10 cellular contexts compared by ENCODE assay signal in genomic region chr2:158189526-158189925, GRCh38.
DNase-seq lines count a peak whose midpoint lies in the region; ATAC-seq and TF ChIP-seq lines count a peak whose summit lies in the region.
"Had no signal": no experiment of that assay in that cellular context is flagged by ENCODE, and none has a peak within 500 bp of the region (broad histone marks: within the 10 kb centered on the region; RNA-seq: fewer than 3 reads in every experiment).

No MANE protein-coding gene starts in this region.

- peaks cover 3% of the 10 kb centered on the region; the same call in 1 of the 2 replicates for H3K27me3 Mint-ChIP-seq in HFFc6 (ENCODE audit: insufficient read depth)

- H3K4ac ChIP-seq in mesenchymal stem cell (ENCODE audit: low read depth in 1 of 2, low read length in 2 of 2): no peak overlapping the region

- H2BK5ac ChIP-seq in mesenchymal stem cell (ENCODE audit: low read depth, low read length, poor library complexity, severe bottlenecking): no peak overlapping the region

- no peak overlapping the region for H3K9ac ChIP-seq in mesenchymal stem cell (ENCODE audit: low read length)

- H3K18ac ChIP-seq in mesenchymal stem cell (ENCODE audit: low read depth in 1 of 2, low read length in 2 of 2): no peak overlapping the region

- no peaks in the 10 kb centered on the region for H3K9me3 ChIP-seq in mesenchymal stem cell (ENCODE audit: control insufficient read depth, low read length)
- H3K9me3 ChIP-seq: pancreas had no signal

- no peak overlapping the region for H3K27ac Mint-ChIP-seq in HFFc6
- H3K27ac Mint-ChIP-seq: activated CD4-positive, alpha-beta T cell treated with anti-CD3 and anti-CD28 coated beads for 36 hours had no signal

- H2BK120ac ChIP-seq in mesenchymal stem cell (ENCODE audit: low read depth, low read length): no peak overlapping the region

- no peaks in the 10 kb centered on the region for H3K27me3 ChIP-seq in mesenchymal stem cell (ENCODE audit: control insufficient read depth in 1 of 2, insufficient read depth in 1 of 2, low read length in 2 of 2)
- H3K27me3 ChIP-seq: pancreas had no signal

- peak; percentile 50 for ATAC-seq in GM18870 (IDR thresholded peaks at IDR 0.05; ENCODE audit: unreplicated experiment)
- peak; percentile 50 for ATAC-seq in GM21825 (IDR thresholded peaks at IDR 0.05; ENCODE audit: unreplicated experiment)
- peak; percentile 58 for ATAC-seq in HG03565 (IDR thresholded peaks at IDR 0.05; ENCODE audit: unreplicated experiment)
- ATAC-seq: activated CD4-positive, alpha-beta T cell treated with anti-CD3 and anti-CD28 coated beads for 36 hours had no signal

- DNase-seq in mesenchymal stem cell (peak; percentile 41), HFFc6 (no peak), GM19240 (ENCODE audit: insufficient read length, low spot score) (no peak), amniotic stem cell (lab: John Stamatoyannopoulos, UW) (no peak)
- DNase-seq: activated CD4-positive, alpha-beta T cell treated with anti-CD3 and anti-CD28 coated beads for 36 hours; anterior cingulate cortex; pancreas had no signal

- no peaks in the 10 kb centered on the region for H3K9me3 Mint-ChIP-seq in HFFc6

- no peak overlapping the region for H2AFZ ChIP-seq in mesenchymal stem cell (ENCODE audit: low read depth, low read length)

- H3K27ac ChIP-seq in mesenchymal stem cell (ENCODE audit: low read length, poor library complexity, severe bottlenecking): no peak overlapping the region
- H3K27ac ChIP-seq: pancreas had no signal

- no peaks in the 10 kb centered on the region for H3K36me3 Mint-ChIP-seq in HFFc6 (ENCODE audit: low read depth)

- no peak overlapping the region for H4K8ac ChIP-seq in mesenchymal stem cell (ENCODE audit: low read length)

- H3K79me1 ChIP-seq in mesenchymal stem cell (replicated peaks; ENCODE audit: low read length, poor library complexity, severe bottlenecking): no peaks in the 10 kb centered on the region

- no peak overlapping the region for H3K4me2 ChIP-seq in mesenchymal stem cell (ENCODE audit: low read length, poor library complexity, severe bottlenecking)

- H2BK15ac ChIP-seq in mesenchymal stem cell (ENCODE audit: low read depth, poor library complexity, severe bottlenecking): no peak overlapping the region

- no peak overlapping the region for H3K4me3 ChIP-seq in mesenchymal stem cell (ENCODE audit: insufficient read depth in 1 of 2, low read depth in 1 of 2, low read length in 2 of 2)
- H3K4me3 ChIP-seq: pancreas had no signal

- no peak overlapping the region for H2AK5ac ChIP-seq in mesenchymal stem cell (ENCODE audit: low read length, severe bottlenecking)

- H3K4me3 Mint-ChIP-seq in HFFc6: no peak overlapping the region
- H3K4me3 Mint-ChIP-seq: activated CD4-positive, alpha-beta T cell treated with anti-CD3 and anti-CD28 coated beads for 36 hours had no signal

- H3K23ac ChIP-seq in mesenchymal stem cell (ENCODE audit: low read length in 2 of 2): no peak overlapping the region

- H3K14ac ChIP-seq in mesenchymal stem cell (ENCODE audit: low read length in 2 of 2): no peak overlapping the region

- H3K4me1 ChIP-seq in mesenchymal stem cell (ENCODE audit: control insufficient read depth, insufficient read depth, low read depth, low read length): peaks cover 1% of the 10 kb centered on the region

- H3K36me3 ChIP-seq in mesenchymal stem cell (ENCODE audit: control insufficient read depth in 1 of 2, insufficient read depth in 2 of 2, low read depth in 1 of 2, low read length in 2 of 2): no peaks in the 10 kb centered on the region
- H3K36me3 ChIP-seq: pancreas had no signal

- no peak overlapping the region for H2BK12ac ChIP-seq in mesenchymal stem cell (ENCODE audit: low read length in 2 of 2)

- H3K4me1 Mint-ChIP-seq in HFFc6 (ENCODE audit: low read depth): peaks cover 10% of the 10 kb centered on the region; the same call in 1 of the 2 replicates

- TF ChIP-seq CTCF in HFFc6 (IDR thresholded peaks at IDR 0.05): no peak

- H4K91ac ChIP-seq in mesenchymal stem cell (ENCODE audit: low read length): no peak overlapping the region
